ENCODE assay signal across 21 cellular contexts in the genomic region with DNA sequence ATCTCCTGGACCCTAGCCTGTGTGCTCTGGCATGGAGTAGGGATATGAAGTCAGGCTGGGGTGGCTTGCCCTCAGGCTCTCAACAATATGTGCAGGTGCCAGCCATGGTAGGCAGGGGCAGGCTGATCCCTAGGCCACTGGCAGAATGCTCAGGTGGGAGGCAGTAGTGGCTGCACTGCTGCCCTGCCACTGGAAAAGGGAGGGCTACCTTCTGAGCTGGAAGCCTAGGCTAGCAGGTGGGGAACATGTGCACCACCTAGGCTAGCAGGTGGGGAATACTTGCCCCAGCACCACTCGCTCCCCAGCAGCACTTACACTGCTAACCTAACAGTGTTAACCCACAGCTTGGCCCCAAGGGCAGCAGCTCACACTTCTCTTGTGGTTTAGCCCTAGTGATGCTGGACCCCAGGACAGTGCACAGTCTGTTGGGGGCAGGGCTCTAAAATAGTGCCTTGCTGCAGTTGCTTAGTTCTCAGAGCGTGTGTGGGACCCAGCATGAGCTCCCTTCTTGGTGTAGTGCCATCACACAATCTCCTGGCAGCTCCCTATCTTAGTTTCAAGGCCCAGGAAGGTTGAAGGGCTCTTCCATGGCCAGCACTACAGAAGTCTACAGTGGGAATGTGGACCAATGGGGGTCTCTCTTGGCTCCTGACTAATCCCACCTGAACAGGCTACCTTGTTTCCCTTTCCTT.
DNase-seq lines count a peak whose midpoint lies in the region; ATAC-seq, FAIRE-seq and TF ChIP-seq lines count a peak whose summit lies in the region.
"Had no signal": no experiment of that assay in that cellular context is flagged by ENCODE, and none has a peak within 500 bp of the region (broad histone marks: within the 10 kb centered on the region; RNA-seq: fewer than 3 reads in every experiment).

No MANE protein-coding gene starts in this region.

- H3K27ac ChIP-seq in HepG2 (ENCODE audit: extremely low read length, insufficient read depth, low read length) = no peak overlapping the region
- H3K27ac ChIP-seq in mammary epithelial cell (ENCODE audit: insufficient read depth, low read depth, low read length) = no peak overlapping the region
- H3K27ac ChIP-seq: BLaER1 treated with 17β-estradiol and CSF1 and Interleukin-3, amounts not matched to agents 10 nM and 100 nM; RWPE1 had no signal

- H3K27me3 ChIP-seq in HepG2 (ENCODE audit: control insufficient read depth in 1 of 2, insufficient read depth in 2 of 2, low read length in 2 of 2) (no peaks in the 10 kb centered on the region), mammary epithelial cell (ENCODE audit: insufficient read depth, low read length) (no peaks in the 10 kb centered on the region)
- H3K27me3 ChIP-seq: BLaER1 treated with 17β-estradiol and CSF1 and Interleukin-3, amounts not matched to agents 10 nM and 100 nM had no signal

- intact Hi-C loops in Right ventricle myocardium superior (cut with DNase I) (no loop called here), Right ventricle myocardium inferior (cut with DNase I) (no loop called here), activated B cell treated with CpG ODN at 0.5 μM for 24 hours (cut with micrococcal nuclease) (no loop called here), HepG2 (cut with micrococcal nuclease; ENCODE audit: unreplicated experiment) (no loop called here), mammary epithelial cell (cut with micrococcal nuclease) (no loop called here)

- no peak overlapping the region for H3K4me3 Mint-ChIP-seq in activated B cell treated with CpG ODN at 0.5 μM for 24 hours
- H3K4me3 Mint-ChIP-seq in stimulated activated naive B cell treated with anti-CD40 and anti-IgM and Interleukin-4, amounts not matched to agents 10 μg/mL and 1 μg/mL and 100 μg/mL, for 72 hours = no peak overlapping the region
- H3K4me3 Mint-ChIP-seq: CD8-positive, alpha-beta memory T cell had no signal

- H3K79me2 ChIP-seq in HepG2 (ENCODE audit: insufficient read depth, low read length) (peaks cover 2% of the 10 kb centered on the region), mammary epithelial cell (ENCODE audit: insufficient read depth, low read length) (peaks cover 2% of the 10 kb centered on the region)

- BruUV-seq in HepG2 (replicated peaks; lab: Mats Ljungman, UMichigan) (no TSS peak), mammary epithelial cell (replicated peaks; lab: Mats Ljungman, UMichigan) (no TSS peak)

- POLR2A ChIA-PET in activated B cell treated with CpG ODN at 0.5 μM for 24 hours (lab: Charles Lee) (no interaction called here), HepG2 (lab: Yijun Ruan, JAX) (no interaction called here)

- H3K27me3 Mint-ChIP-seq in activated B cell treated with CpG ODN at 0.5 μM for 24 hours = no peaks in the 10 kb centered on the region
- H3K27me3 Mint-ChIP-seq in stimulated activated naive B cell treated with anti-CD40 and anti-IgM and Interleukin-4, amounts not matched to agents 10 μg/mL and 1 μg/mL and 100 μg/mL, for 72 hours = no peaks in the 10 kb centered on the region
- H3K27me3 Mint-ChIP-seq: CD8-positive, alpha-beta memory T cell had no signal

- no peak for TF ChIP-seq RAD21 in HepG2 (CRISPR knock-in tag; IDR thresholded peaks at IDR 0.05)

- H3K9me3 ChIP-seq in HepG2 (ENCODE audit: low read length) (peaks cover 13% of the 10 kb centered on the region; the same call in 1 of the 2 replicates), mammary epithelial cell (replicated peaks; ENCODE audit: insufficient read depth, low read length) (no peaks in the 10 kb centered on the region)

- H4K20me1 ChIP-seq in HepG2 (ENCODE audit: insufficient read depth, low read length) (peaks cover 6% of the 10 kb centered on the region; the same call in 1 of the 2 replicates), mammary epithelial cell (ENCODE audit: insufficient read depth, low read length) (no peaks in the 10 kb centered on the region)

- TF ChIP-seq EP300 in HepG2 (IDR thresholded peaks at IDR 0.05; ENCODE audit: low read depth in 2 of 2, low read length in 2 of 2) = no peak
- no peak for TF ChIP-seq EP300 in HepG2 (CRISPR knock-in tag; IDR thresholded peaks at IDR 0.05; ENCODE audit: borderline replicate concordance)

- H3K4me2 ChIP-seq in HepG2 (ENCODE audit: low read depth, low read length) (no peak overlapping the region), mammary epithelial cell (ENCODE audit: insufficient read depth, low read depth, low read length) (no peak overlapping the region)
- H3K4me2 ChIP-seq: BLaER1 treated with 17β-estradiol and CSF1 and Interleukin-3, amounts not matched to agents 10 nM and 100 nM had no signal

- peaks cover 10 to 39% of the 10 kb centered on the region in 2 experiments; a peak in 4 of 5 replicates for H3K36me3 ChIP-seq in HepG2 (replicated peaks in 1 of 2; ENCODE audit: control insufficient read depth in 1 of 2, insufficient read depth in 2 of 2, low read length in 2 of 2)
- H3K36me3 ChIP-seq in mammary epithelial cell (ENCODE audit: insufficient read depth, low read length) = peaks cover 2% of the 10 kb centered on the region

- H3K4me3 ChIP-seq in HepG2 (replicated peaks in 1 of 3; ENCODE audit: insufficient read depth in 1 of 3, low read depth in 2 of 3, low read length in 3 of 3) (no peak overlapping the region), mammary epithelial cell (replicated peaks in 1 of 3; ENCODE audit: insufficient read depth in 1 of 3, low read depth in 2 of 3, low read length in 3 of 3) (no peak overlapping the region)

- DNase-seq in Right ventricle myocardium superior = no peak
- no peak for DNase-seq in Right ventricle myocardium inferior (ENCODE audit: missing footprints)
- no peak for DNase-seq in activated B cell treated with CpG ODN at 0.5 μM for 24 hours
- DNase-seq in HepG2 (ENCODE audit: low spot score) = no peak
- no peak for DNase-seq in stimulated activated naive B cell treated with anti-CD40 and anti-IgM and Interleukin-4, amounts not matched to agents 10 μg/mL and 1 μg/mL and 100 μg/mL, for 72 hours
- DNase-seq in RCC 7860 (ENCODE audit: low spot score) = no peak
- no peak for DNase-seq in mammary epithelial cell
- DNase-seq in NCI-H345 (lab: John Stamatoyannopoulos, UW) = no peak
- DNase-seq: 8988T; CD8-positive, alpha-beta memory T cell; DND-41; H7; NCI-H1105 treated with DMSO at 0.1 percent for 48 hours; NCI-H187; NCI-H446; OCI-M1 had no signal

- H3K9me3 Mint-ChIP-seq in activated B cell treated with CpG ODN at 0.5 μM for 24 hours = peaks cover 9% of the 10 kb centered on the region
- H3K9me3 Mint-ChIP-seq in stimulated activated naive B cell treated with anti-CD40 and anti-IgM and Interleukin-4, amounts not matched to agents 10 μg/mL and 1 μg/mL and 100 μg/mL, for 72 hours = peaks cover 16 to 20% of the 10 kb centered on the region in 2 donors

- peak overlapping the region; percentile 63 for H3K27ac Mint-ChIP-seq in activated B cell treated with CpG ODN at 0.5 μM for 24 hours
- peak overlapping the region; percentile 66 for H3K27ac Mint-ChIP-seq in stimulated activated naive B cell treated with anti-CD40 and anti-IgM and Interleukin-4, amounts not matched to agents 10 μg/mL and 1 μg/mL and 100 μg/mL, for 72 hours

- ATAC-seq in Right ventricle myocardium superior (ENCODE audit: poor library complexity) = peak; percentile 39
- no peak for ATAC-seq in Right ventricle myocardium inferior
- ATAC-seq in activated B cell treated with CpG ODN at 0.5 μM for 24 hours (ENCODE audit: low read depth) = no peak
- ATAC-seq in HepG2 = no peak; the same call in 2 of the 3 replicates
- no peak for ATAC-seq in stimulated activated naive B cell treated with anti-CD40 and anti-IgM and Interleukin-4, amounts not matched to agents 10 μg/mL and 1 μg/mL and 100 μg/mL, for 72 hours (replicated peaks)

- in situ Hi-C loops in HepG2 (cut with HindIII; ENCODE audit: extremely low pct_ligation_motif_present, low pct_unique_long_range_greater_than_20kb) (no loop called here), mammary epithelial cell (cut with MboI; ENCODE audit: low sequenced_read_pairs in 2 of 2) (no loop called here)

- no peak for TF ChIP-seq CTCF in activated B cell treated with CpG ODN at 0.5 μM for 24 hours (IDR thresholded peaks at IDR 0.05)
- no peak for TF ChIP-seq CTCF in HepG2 (CRISPR knock-in tag; IDR thresholded peaks at IDR 0.05)
- TF ChIP-seq CTCF in mammary epithelial cell (conservative IDR thresholded peaks at IDR 0.05 in 1 of 2, IDR thresholded peaks at IDR 0.05 in 1 of 2; ENCODE audit: extremely low read depth in 1 of 2, insufficient read depth in 1 of 2, low read depth in 1 of 2, low read length in 2 of 2) = no peak

- H3K36me3 Mint-ChIP-seq in activated B cell treated with CpG ODN at 0.5 μM for 24 hours (ENCODE audit: low read depth) = peaks cover 74% of the 10 kb centered on the region
- H3K36me3 Mint-ChIP-seq in stimulated activated naive B cell treated with anti-CD40 and anti-IgM and Interleukin-4, amounts not matched to agents 10 μg/mL and 1 μg/mL and 100 μg/mL, for 72 hours = peaks cover 56 to 74% of the 10 kb centered on the region in 2 donors

- FAIRE-seq in HepG2 (lab: Jason Lieb, UNC) = no peak
- FAIRE-seq in RCC 7860 (lab: Jason Lieb, UNC) = no peak
- FAIRE-seq: D721Med, G401.6, GM12892 had no signal

- 94% methylated on average over 2 of the region's 2 CpGs for WGBS in HepG2 (ENCODE audit: low lambda C conversion rate)
- 100% methylated on average over 2 of the region's 2 CpGs for WGBS in mammary epithelial cell (ENCODE audit: low coverage, missing lambda C conversion rate)

- CTCF ChIA-PET in activated B cell treated with CpG ODN at 0.5 μM for 24 hours (lab: Charles Lee) (no interaction called here), HepG2 (lab: Yijun Ruan, JAX; ENCODE audit: low intra/inter-chr PET ratio, low total read pairs) (no interaction called here), mammary epithelial cell (lab: Charles Lee; ENCODE audit: low non-redundant PET) (no interaction called here)

- peaks cover 57% of the 10 kb centered on the region for H3K4me1 Mint-ChIP-seq in activated B cell treated with CpG ODN at 0.5 μM for 24 hours
- H3K4me1 Mint-ChIP-seq in stimulated activated naive B cell treated with anti-CD40 and anti-IgM and Interleukin-4, amounts not matched to agents 10 μg/mL and 1 μg/mL and 100 μg/mL, for 72 hours = peaks cover 22 to 56% of the 10 kb centered on the region in 2 donors

- H2AFZ ChIP-seq in HepG2 (ENCODE audit: low read length) (no peak overlapping the region), mammary epithelial cell (ENCODE audit: low read depth, low read length) (no peak overlapping the region)

- no peak for TF ChIP-seq POLR2A in HepG2 (IDR thresholded peaks at IDR 0.05; ENCODE audit: insufficient read depth in 1 of 2, low read depth in 2 of 2, low read length in 2 of 2)

- H3K4me1 ChIP-seq in HepG2 (ENCODE audit: insufficient read depth, low read length) (no peaks in the 10 kb centered on the region), mammary epithelial cell (ENCODE audit: insufficient read depth, low read length) (peaks cover 5% of the 10 kb centered on the region)

- no peak overlapping the region for H3K9ac ChIP-seq in HepG2 (ENCODE audit: insufficient read depth, low read depth, low read length)
- no peak overlapping the region for H3K9ac ChIP-seq in mammary epithelial cell (ENCODE audit: insufficient read depth, low read length)
- H3K9ac ChIP-seq: BLaER1 treated with 17β-estradiol and CSF1 and Interleukin-3, amounts not matched to agents 10 nM and 100 nM had no signal

- dilution Hi-C loops in mammary epithelial cell (cut with HindIII; ENCODE audit: low sequenced_read_pairs) = no loop called here

TF ChIP-seq in HepG2, 621 proteins besides CTCF, POLR2A, EP300 and RAD21 (continues in another document):
- peak; percentile 19 for TF ChIP-seq RBM22 (optimal IDR thresholded peaks at IDR 0.05; ENCODE audit: low read length)
